13 cellular contexts compared by ENCODE assay signal in genomic region chr17:41645371-41646063, GRCh38. TPM values are rescaled to one million over a fixed set of nuclear protein-coding genes. Genes with fewer than 3 reads are reported as not detected.
A peak's percentile ranks its signal among the peaks of the same experiment; 100 is the strongest.
DNase-seq lines count a peak whose midpoint lies in the region; ATAC-seq and TF ChIP-seq lines count a peak whose summit lies in the region.
"Had no signal": no experiment of that assay in that cellular context is flagged by ENCODE, and none has a peak within 500 bp of the region (broad histone marks: within the 10 kb centered on the region; RNA-seq: fewer than 3 reads in every experiment).

No MANE protein-coding gene starts in this region.

- no TSS peak for BruUV-seq in MCF 10A (replicated peaks; lab: Mats Ljungman, UMichigan)

- CTCF ChIA-PET in MCF 10A (lab: Yijun Ruan, JAX) = interaction anchor here (0.5 to 18.9 kb wide), 9 partner anchors 20 to 1262 kb away, joined by 3 to 566 read pairs (median 4); no protein-coding TSS in a partner anchor

- TF ChIP-seq CTCF in MCF 10A (IDR thresholded peaks at IDR 0.05; ENCODE audit: unreplicated experiment) = no peak

- peak; percentile 58 for DNase-seq in AG20443 (ENCODE audit: low spot score)
- peak; percentile 28 for DNase-seq in LoVo (ENCODE audit: low spot score)
- peak; percentile 61 for DNase-seq in MCF 10A (ENCODE audit: unreplicated experiment)
- peak; percentile 47 to 60 for DNase-seq in lung microvascular endothelial cell (ENCODE audit: low read depth in 2 of 2)
- DNase-seq in T-helper 2 cell = no peak
- no peak for DNase-seq in posterior vena cava (ENCODE audit: low spot score)
- no peak for DNase-seq in COLO668 (lab: John Stamatoyannopoulos, UW; ENCODE audit: unreplicated experiment)
- DNase-seq: effector CD8-positive, alpha-beta T cell; MG63; Peyer's patch; stimulated activated CD4-positive, alpha-beta T cell treated with anti-CD3 and anti-CD28 coated beads, Interleukin-2, amount 100 ng/mL, for 24 hours had no signal

- peak overlapping the region; percentile 77 for H3K27ac Mint-ChIP-seq in MCF 10A (ENCODE audit: low read depth, unreplicated experiment)

- POLR2A ChIA-PET in MCF 10A (lab: Yijun Ruan, JAX) = interaction anchor here (0.7 to 14.1 kb wide), 12 partner anchors 11 to 782 kb away, joined by 3 to 366 read pairs (median 4); partner anchors contain the start of genes EIF1 and KRT17

- no peaks in the 10 kb centered on the region for H3K27me3 Mint-ChIP-seq in MCF 10A (ENCODE audit: insufficient read depth, unreplicated experiment)

- no peaks in the 10 kb centered on the region for H3K9me3 Mint-ChIP-seq in MCF 10A (ENCODE audit: unreplicated experiment)

- H3K4me1 Mint-ChIP-seq in MCF 10A (ENCODE audit: insufficient read depth, unreplicated experiment) = peaks cover 26% of the 10 kb centered on the region

- H3K36me3 Mint-ChIP-seq in MCF 10A (ENCODE audit: insufficient read depth, unreplicated experiment) = no peaks in the 10 kb centered on the region

- intact Hi-C loops in MCF 10A (cut with micrococcal nuclease) = loop anchor here (5.0 kb wide), 2 partner anchors 323 to 738 kb away; no protein-coding TSS in a partner anchor
- intact Hi-C loops in posterior vena cava (cut with DNase I) = loop anchor here (5.0 to 10.0 kb wide), 2 partner anchors 93 to 101 kb away; no protein-coding TSS in a partner anchor

- no peak overlapping the region for H3K4me3 Mint-ChIP-seq in MCF 10A (ENCODE audit: unreplicated experiment)

- no peak for ATAC-seq in HG03442 (IDR thresholded peaks at IDR 0.05; ENCODE audit: unreplicated experiment)

RNA-seq across cellular contexts. Expression of gene KRT17, which starts 21.1 kb away (rescaled TPM):
- 1,990 and 4,105 TPM in 2 replicates for total RNA-seq in MCF 10A (2022)
- total RNA-seq in lung microvascular endothelial cell = 0.22 TPM in 1 of 2 replicates, not detected in the other
- total RNA-seq in posterior vena cava = 1 to 10 TPM; 2.8 to 5.1 TPM

RNA-seq across cellular contexts. Expression of gene KRT16, which starts 33.0 kb away (rescaled TPM):
- total RNA-seq in MCF 10A (2022) (74.5 and 109 TPM in 2 replicates), lung microvascular endothelial cell (not detected in 2 replicates), posterior vena cava (not detected)
- total RNA-seq: mononuclear cell, Peyer's patch had no signal

RNA-seq across cellular contexts. Expression of gene EIF1, which starts 43.2 kb away (rescaled TPM):
- total RNA-seq in MCF 10A (2022) = 1,945 and 2,169 TPM in 2 replicates
- 41.2 and 82.5 TPM in 2 replicates for total RNA-seq in lung microvascular endothelial cell
- 100 to 1,000 TPM; 694 to 760 TPM for total RNA-seq in posterior vena cava

RNA-seq across cellular contexts. Expression of gene KRT14, which starts 58.8 kb away (rescaled TPM):
- 696 and 1,755 TPM in 2 replicates for total RNA-seq in MCF 10A (2022)
- total RNA-seq in lung microvascular endothelial cell = not detected in 2 replicates
- 1 to 10 TPM; 1.3 to 2.0 TPM for total RNA-seq in posterior vena cava
- total RNA-seq: mononuclear cell had no signal

Comparison
In these comparisons a context has a peak if more than half of its experiments do, and no peak if none do; other contexts are left out.
1. DNase-seq: peak in AG20443 (single experiment), LoVo (single experiment), MCF 10A (single experiment) and lung microvascular endothelial cell (2 of 2); none in T-helper 2 cell (0 of 5), posterior vena cava (single experiment) and COLO668 (single experiment).
2. RNA of gene KRT17, which starts 21.1 kb away (total RNA-seq): 1,990 to 4,105 TPM in MCF 10A; 2.8 to 5.1 TPM in posterior vena cava and 0.22 TPM in lung microvascular endothelial cell; every median in the first group is over 100 times any median in the second.
3. RNA of gene KRT16, which starts 33.0 kb away (total RNA-seq): 74.5 to 109 TPM in MCF 10A; not detected in posterior vena cava and not detected in lung microvascular endothelial cell; every median in the first group is over 10 times any median in the second.